8 cellular contexts compared by ENCODE assay signal in genomic region chr13:80131204-80131603, GRCh38.
DNase-seq lines count a peak whose midpoint lies in the region; ATAC-seq lines count a peak whose summit lies in the region.

No MANE protein-coding gene starts in this region.

- H3K9ac ChIP-seq in HUES6 (ENCODE audit: low read length) (no peak overlapping the region), subcutaneous abdominal adipose tissue (ENCODE audit: low read length in 5 of 5) (peak overlapping the region in 4 of 5 donors; percentile 5 to 75 (median 33))

- ATAC-seq in GM18498 (IDR thresholded peaks at IDR 0.05; ENCODE audit: unreplicated experiment), result no peak

- intact Hi-C loops in activated CD4-positive, alpha-beta T cell treated with anti-CD3 and anti-CD28 coated beads, Interleukin-2, amount 10 ng/mL, durations not matched to agents 24 days and 14 days (cut with micrococcal nuclease), result no loop called here

- no peaks in the 10 kb centered on the region for H3K36me3 Mint-ChIP-seq in activated CD4-positive, alpha-beta T cell treated with anti-CD3 and anti-CD28 coated beads, Interleukin-2, amount 10 ng/mL, durations not matched to agents 24 days and 14 days (ENCODE audit: low read depth)

- H3K4me3 ChIP-seq in HUES6 (ENCODE audit: low read depth, low read length), result peak overlapping the region; percentile 24; the same call in 1 of the 2 replicates
- peak overlapping the region; percentile 38 to 62 (median 54) for H3K4me3 ChIP-seq in subcutaneous abdominal adipose tissue (ENCODE audit: low read depth in 1 of 5, low read length in 5 of 5)

- H3K36me3 ChIP-seq in HUES6 (ENCODE audit: control insufficient read depth, insufficient read depth, low read length) (no peaks in the 10 kb centered on the region), subcutaneous abdominal adipose tissue (ENCODE audit: control insufficient read depth in 5 of 5, insufficient read depth in 5 of 5, low read length in 5 of 5) (no peaks in the 10 kb centered on the region)

- H3K9me3 Mint-ChIP-seq in activated CD4-positive, alpha-beta T cell treated with anti-CD3 and anti-CD28 coated beads, Interleukin-2, amount 10 ng/mL, durations not matched to agents 24 days and 14 days, result no peaks in the 10 kb centered on the region

- H3K27me3 ChIP-seq in HUES6 (ENCODE audit: control insufficient read depth, insufficient read depth, low read length) (no peaks in the 10 kb centered on the region), subcutaneous abdominal adipose tissue (ENCODE audit: control insufficient read depth in 5 of 5, insufficient read depth in 4 of 5, low read length in 5 of 5) (no peaks in the 10 kb centered on the region)

- no peaks in the 10 kb centered on the region for H3K4me1 Mint-ChIP-seq in activated CD4-positive, alpha-beta T cell treated with anti-CD3 and anti-CD28 coated beads, Interleukin-2, amount 10 ng/mL, durations not matched to agents 24 days and 14 days

- in situ Hi-C loops in T47D (cut with HindIII; ENCODE audit: low pct_unique_long_range_greater_than_20kb, low sequenced_read_pairs), result no loop called here

- H3K27me3 Mint-ChIP-seq in activated CD4-positive, alpha-beta T cell treated with anti-CD3 and anti-CD28 coated beads, Interleukin-2, amount 10 ng/mL, durations not matched to agents 24 days and 14 days, result no peaks in the 10 kb centered on the region

- H3K9me3 ChIP-seq in HUES6 (ENCODE audit: control insufficient read depth, insufficient read depth, low read depth, low read length) (no peaks in the 10 kb centered on the region), subcutaneous abdominal adipose tissue (ENCODE audit: control insufficient read depth in 5 of 5, low read length in 5 of 5) (no peaks in the 10 kb centered on the region)

- H3K27ac Mint-ChIP-seq in activated CD4-positive, alpha-beta T cell treated with anti-CD3 and anti-CD28 coated beads, Interleukin-2, amount 10 ng/mL, durations not matched to agents 24 days and 14 days, result no peak overlapping the region

- H3K4me1 ChIP-seq in HUES6 (ENCODE audit: control insufficient read depth, insufficient read depth, low read length), result peaks cover 60% of the 10 kb centered on the region
- H3K4me1 ChIP-seq in subcutaneous abdominal adipose tissue (ENCODE audit: control insufficient read depth in 5 of 5, insufficient read depth in 5 of 5, low read length in 5 of 5), result peaks cover 4 to 27% (median 26%) of the 10 kb centered on the region in 5 donors

- peak overlapping the region; percentile 49; the same call in 1 of the 2 replicates for H3K27ac ChIP-seq in HUES6 (ENCODE audit: low read depth, low read length)
- peak overlapping the region; percentile 71 for H3K27ac ChIP-seq in subcutaneous abdominal adipose tissue (ENCODE audit: low read depth, low read length)

- DNase-seq in T47D (ENCODE audit: low read depth in 1 of 2, low spot score in 1 of 2) (peak; percentile 22 to 71), kidney glomerular epithelial cell (lab: John Stamatoyannopoulos, UW) (peak; percentile 44), NCI-H2171 treated with DMSO at 0.1 percent for 48 hours (lab: John Stamatoyannopoulos, UW) (no peak)
- no peak for DNase-seq in NK-92 treated with Interleukin-12 subunit alpha and Interleukin-12 subunit beta, amount 100 ng/mL, for 24 hours (lab: John Stamatoyannopoulos, UW)
- DNase-seq in activated CD4-positive, alpha-beta T cell treated with anti-CD3 and anti-CD28 coated beads, Interleukin-2, amount 10 ng/mL, durations not matched to agents 24 days and 14 days, result no peak

- no peak overlapping the region for H3K4me3 Mint-ChIP-seq in activated CD4-positive, alpha-beta T cell treated with anti-CD3 and anti-CD28 coated beads, Interleukin-2, amount 10 ng/mL, durations not matched to agents 24 days and 14 days

Comparison
In these comparisons a context has a peak if more than half of its experiments do, and no peak if none do; other contexts are left out.
1. DNase-seq: peak in T47D (2 of 2) and kidney glomerular epithelial cell (single experiment); none in NCI-H2171 treated with DMSO at 0.1 percent for 48 hours (single experiment), NK-92 treated with Interleukin-12 subunit alpha and Interleukin-12 subunit beta, amount 100 ng/mL, for 24 hours (single experiment) and activated CD4-positive, alpha-beta T cell treated with anti-CD3 and anti-CD28 coated beads, Interleukin-2, amount 10 ng/mL, durations not matched to agents 24 days and 14 days (single experiment).